Comparison of ENCODE assay signal across 8 cellular contexts in the genomic region with DNA sequence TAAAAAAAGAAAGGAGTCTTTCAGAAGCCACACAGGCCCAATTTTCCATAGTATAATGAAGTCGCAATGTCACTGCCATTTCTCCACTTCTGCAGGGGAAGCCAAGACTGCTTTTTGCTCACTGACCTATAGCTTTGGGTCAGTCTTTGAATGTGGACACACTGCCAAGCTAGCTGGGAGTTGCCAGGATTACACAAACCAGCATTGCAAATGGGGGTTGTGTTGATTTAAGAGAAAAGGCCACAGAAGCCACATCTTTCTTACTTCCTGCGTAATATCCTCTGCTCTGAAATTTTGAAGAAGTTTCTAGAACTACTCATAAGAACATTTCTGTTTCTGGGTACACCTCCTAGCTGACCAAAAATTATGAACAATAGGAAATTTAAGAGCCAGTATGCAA.
DNase-seq lines count a peak whose midpoint lies in the region; ATAC-seq and TF ChIP-seq lines count a peak whose summit lies in the region.
"Had no signal": no experiment of that assay in that cellular context is flagged by ENCODE, and none has a peak within 500 bp of the region (broad histone marks: within the 10 kb centered on the region; RNA-seq: fewer than 3 reads in every experiment).

No MANE protein-coding gene starts in this region.

- 0 out of 2 replicates have a peak, but pooled peaks cover 8% of the 10 kb centered on the region for H3K9me3 ChIP-seq in OCI-LY3 (ENCODE audit: insufficient read depth, low read length)

- peak overlapping the region; percentile 12; the same call in 1 of the 2 replicates for H3K9ac ChIP-seq in OCI-LY3 (ENCODE audit: low read length)

- peaks cover 37% of the 10 kb centered on the region for H3K4me1 ChIP-seq in OCI-LY3 (ENCODE audit: low read length)

- no peak for TF ChIP-seq CTCF in OCI-LY3 (IDR thresholded peaks at IDR 0.05; ENCODE audit: low read depth, low read length)

- H3K79me2 ChIP-seq in OCI-LY3 (ENCODE audit: low read length): no peaks in the 10 kb centered on the region

- H3K27ac ChIP-seq in OCI-LY3 (ENCODE audit: low read length) (peak overlapping the region; percentile 81), skin epidermis (peak overlapping the region in 11 of 21 experiments; percentile 1 to 82 (median 64))

- DNase-seq in fibroblast of peridontal ligament (ENCODE audit: extremely low read depth) (peak; percentile 65), iPS-NIHi7 (ENCODE audit: extremely low spot score) (no peak), SW480 (ENCODE audit: low spot score) (no peak)
- DNase-seq: NCI-H1092 had no signal

- no peak overlapping the region for H3K4me3 ChIP-seq in OCI-LY3 (ENCODE audit: low read length)
- H3K4me3 ChIP-seq in skin epidermis: no peak overlapping the region

- H3K36me3 ChIP-seq in OCI-LY3 (replicated peaks; ENCODE audit: low read depth, low read length): no peaks in the 10 kb centered on the region

- ATAC-seq in GM21576 (IDR thresholded peaks at IDR 0.05; ENCODE audit: unreplicated experiment) (peak; percentile 48), GM19397 (IDR thresholded peaks at IDR 0.05; ENCODE audit: unreplicated experiment) (no peak)

- no peaks in the 10 kb centered on the region for H3K27me3 ChIP-seq in OCI-LY3 (ENCODE audit: low read depth, low read length)

- peak overlapping the region; percentile 38 for H3K4me2 ChIP-seq in OCI-LY3 (ENCODE audit: low read length)

- H2AFZ ChIP-seq in OCI-LY3 (ENCODE audit: low read depth, low read length): 0 out of 2 replicates have a peak overlapping the region, but pooled peaks have one; percentile 29

- H4K20me1 ChIP-seq in OCI-LY3 (ENCODE audit: insufficient read depth, low read length): no peaks in the 10 kb centered on the region
